ENCODE assay signal across 8 cellular contexts in genomic region chr11:74748211-74749126, GRCh38. TPM values are rescaled to one million over a fixed set of nuclear protein-coding genes. Genes with fewer than 3 reads are reported as not detected.
DNase-seq lines count a peak whose midpoint lies in the region; TF ChIP-seq lines count a peak whose summit lies in the region.

Gene RNF169 (plus strand): TSS chr11:74748849. CDS start chr11:74748881, 32 bp downstream.

- no peaks in the 10 kb centered on the region for H3K36me3 Mint-ChIP-seq in HFFc6 (ENCODE audit: low read depth)
- H3K36me3 Mint-ChIP-seq in activated naive CD4-positive, alpha-beta T cell treated with anti-CD3 and anti-CD28 coated beads, Interleukin-2, amount 10 ng/mL, durations not matched to agents 7 days and 5 days, result peaks cover 9% of the 10 kb centered on the region

- no peaks in the 10 kb centered on the region for H3K27me3 ChIP-seq in suprapubic skin

- no peaks in the 10 kb centered on the region for H3K9me3 ChIP-seq in SK-N-MC (ENCODE audit: low read depth, low read length)
- H3K9me3 ChIP-seq in suprapubic skin, result no peaks in the 10 kb centered on the region

- peak within 1 kb of the TSS; percentile 96 for H3K4me3 Mint-ChIP-seq in HFFc6
- H3K4me3 Mint-ChIP-seq in activated naive CD4-positive, alpha-beta T cell treated with anti-CD3 and anti-CD28 coated beads, Interleukin-2, amount 10 ng/mL, durations not matched to agents 7 days and 5 days, result peak within 1 kb of the TSS; percentile 81

- WGBS in suprapubic skin, result 2% methylated on average over 12 of the region's 47 CpGs

- H3K27ac ChIP-seq in SK-N-MC (peak within 1 kb of the TSS; percentile 74), suprapubic skin (peak within 1 kb of the TSS; percentile 94)

- peaks cover 25% of the 10 kb centered on the region for H3K4me1 ChIP-seq in suprapubic skin

- H3K27me3 Mint-ChIP-seq in HFFc6 (ENCODE audit: insufficient read depth), result peaks cover 5% of the 10 kb centered on the region
- no peaks in the 10 kb centered on the region for H3K27me3 Mint-ChIP-seq in activated naive CD4-positive, alpha-beta T cell treated with anti-CD3 and anti-CD28 coated beads, Interleukin-2, amount 10 ng/mL, durations not matched to agents 7 days and 5 days

- CTCF ChIA-PET in activated naive CD4-positive, alpha-beta T cell treated with anti-CD3 and anti-CD28 coated beads, Interleukin-2, amount 10 ng/mL, durations not matched to agents 7 days and 5 days (lab: Charles Lee), result interaction anchor here (1.3 kb wide), 1 partner anchor 46 kb away, joined by 4 read pairs; no protein-coding TSS in a partner anchor

- TF ChIP-seq EP300 in suprapubic skin (IDR thresholded peaks at IDR 0.05), result no peak

- peak; percentile 80 for DNase-seq in GM04503 (ENCODE audit: low read depth)
- DNase-seq in HFFc6, result peak; percentile 95
- peak; percentile 98 for DNase-seq in NB4 (ENCODE audit: low read depth)
- DNase-seq in SK-N-MC (ENCODE audit: low read depth, low spot score), result peak; percentile 86
- peak; percentile 94 for DNase-seq in activated naive CD4-positive, alpha-beta T cell treated with anti-CD3 and anti-CD28 coated beads, Interleukin-2, amount 10 ng/mL, durations not matched to agents 7 days and 5 days
- peak; percentile 99 for DNase-seq in germinal center (ENCODE audit: low spot score)
- DNase-seq in nucleus accumbens (lab: John Stamatoyannopoulos, UW), result peak; percentile 47 to 99 (median 89)
- DNase-seq in suprapubic skin (ENCODE audit: low spot score in 2 of 2), result peak; percentile 97 to 98

- no peaks in the 10 kb centered on the region for H3K9me3 Mint-ChIP-seq in HFFc6
- no peaks in the 10 kb centered on the region for H3K9me3 Mint-ChIP-seq in activated naive CD4-positive, alpha-beta T cell treated with anti-CD3 and anti-CD28 coated beads, Interleukin-2, amount 10 ng/mL, durations not matched to agents 7 days and 5 days

- no peak for TF ChIP-seq CTCF in HFFc6 (IDR thresholded peaks at IDR 0.05)
- TF ChIP-seq CTCF in NB4 (IDR thresholded peaks at IDR 0.05; ENCODE audit: low read depth, low read length), result no peak
- TF ChIP-seq CTCF in suprapubic skin (IDR thresholded peaks at IDR 0.05), result peak in 1 of 2 donors; percentile 9

- peak within 1 kb of the TSS; percentile 88 for H3K27ac Mint-ChIP-seq in HFFc6
- H3K27ac Mint-ChIP-seq in activated naive CD4-positive, alpha-beta T cell treated with anti-CD3 and anti-CD28 coated beads, Interleukin-2, amount 10 ng/mL, durations not matched to agents 7 days and 5 days, result peak within 1 kb of the TSS; percentile 65

- H3K36me3 ChIP-seq in SK-N-MC (ENCODE audit: insufficient read depth, low read length) (peaks cover 9% of the 10 kb centered on the region; the same call in 1 of the 2 replicates), suprapubic skin (no peaks in the 10 kb centered on the region)

- H3K9ac ChIP-seq in SK-N-MC (ENCODE audit: insufficient read length), result peak within 1 kb of the TSS; percentile 91

- TF ChIP-seq POLR2A in NB4 (IDR thresholded peaks at IDR 0.05; ENCODE audit: extremely low read depth, insufficient read length) (peak; percentile 85), suprapubic skin (IDR thresholded peaks at IDR 0.05) (peak in 1 of 2 donors; percentile 57)

- H3K4me1 Mint-ChIP-seq in HFFc6 (ENCODE audit: low read depth), result peaks cover 42% of the 10 kb centered on the region
- H3K4me1 Mint-ChIP-seq in activated naive CD4-positive, alpha-beta T cell treated with anti-CD3 and anti-CD28 coated beads, Interleukin-2, amount 10 ng/mL, durations not matched to agents 7 days and 5 days, result peaks cover 30% of the 10 kb centered on the region

- peak within 1 kb of the TSS; percentile 68 for H3K4me3 ChIP-seq in NB4 (ENCODE audit: low read depth, low read length)
- H3K4me3 ChIP-seq in SK-N-MC, result peak within 1 kb of the TSS; percentile 91
- peak within 1 kb of the TSS; percentile 66 for H3K4me3 ChIP-seq in suprapubic skin

RNA-seq across cellular contexts. Expression of gene RNF169, which starts in this region (rescaled TPM):
- total RNA-seq in HFFc6 (2021; fragmentation: NEBNext Ultra II Directional; extraction: Animal tissue kit (Norgen Biotek cat#: 25700)), result 10 to 100 TPM; 10.9 to 12.9 (median 12.2) TPM
- total RNA-seq in suprapubic skin, result 10 to 100 TPM; 18.8 to 26.4 (median 21.2) TPM

Comparison
In these comparisons a context has a peak if more than half of its experiments do, and no peak if none do; other contexts are left out.
1. Peak in every context shown above with its lines: DNase-seq, H3K4me3 ChIP-seq and H3K27ac ChIP-seq.